In the genomic region with DNA sequence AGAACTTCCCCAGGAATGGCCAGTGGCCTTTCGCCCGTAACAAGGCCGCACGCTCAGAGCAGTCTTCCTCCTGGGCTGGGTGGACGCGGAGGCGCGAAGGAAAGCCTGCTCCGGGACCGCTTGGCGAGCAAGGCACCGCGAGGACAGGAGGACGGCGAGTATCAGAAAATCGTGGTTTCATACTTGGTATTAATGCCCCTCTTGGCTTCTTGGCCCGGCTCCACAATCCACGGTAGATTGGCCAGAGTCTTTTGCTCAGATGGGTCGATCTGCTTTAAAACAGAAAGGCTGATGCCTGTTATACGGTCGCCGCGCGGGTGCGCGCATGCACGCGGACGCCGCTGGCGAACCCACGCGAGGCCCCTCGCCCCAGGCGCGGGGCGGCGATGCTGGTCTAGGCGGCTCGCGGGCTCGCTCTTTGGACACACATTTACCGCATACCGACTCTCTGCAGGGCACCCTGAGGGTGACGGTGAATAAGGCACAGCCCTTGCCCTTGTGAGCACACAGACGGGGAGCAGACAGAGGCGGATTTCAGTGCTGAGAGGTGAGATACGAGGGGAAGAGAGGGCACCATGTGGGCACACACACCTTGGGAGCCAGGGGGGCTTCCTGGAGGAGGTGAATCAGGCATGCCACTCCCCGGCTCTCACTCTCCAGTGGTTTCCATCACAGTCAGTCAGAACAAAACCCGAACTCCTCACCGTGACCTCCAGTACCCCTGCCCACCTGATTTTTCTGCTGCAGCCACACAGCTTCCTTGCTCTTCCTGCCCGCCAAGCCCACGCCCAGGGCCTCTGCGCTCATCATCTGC, we compare ENCODE assay signal across 8 cellular contexts.
DNase-seq lines count a peak whose midpoint lies in the region; ATAC-seq and TF ChIP-seq lines count a peak whose summit lies in the region.

No MANE protein-coding gene starts in this region.

- H3K36me3 ChIP-seq in adrenal gland (replicated peaks in 1 of 2): no peaks in the 10 kb centered on the region

- H3K27me3 ChIP-seq in adrenal gland: no peaks in the 10 kb centered on the region

- no peaks in the 10 kb centered on the region for H3K9me3 ChIP-seq in adrenal gland (replicated peaks in 1 of 3)

- H3K27me3 Mint-ChIP-seq in immature natural killer cell (ENCODE audit: low read depth in 3 of 3): peaks cover 5 to 13% (median 7%) of the 10 kb centered on the region in 3 donors

- no peaks in the 10 kb centered on the region for H3K9me3 Mint-ChIP-seq in immature natural killer cell

- peak overlapping the region in 2 of 4 donors; percentile 30 to 76 for H3K4me3 ChIP-seq in adrenal gland

- TF ChIP-seq POLR2A in adrenal gland (IDR thresholded peaks at IDR 0.05): no peak

- no peak overlapping the region for H3K27ac Mint-ChIP-seq in immature natural killer cell

- WGBS in adrenal gland, 4 donors: 8 to 28% (median 15%) methylated on average over 23 to 54 of the region's 54 CpGs

- H3K36me3 Mint-ChIP-seq in immature natural killer cell: no peaks in the 10 kb centered on the region

- peak; percentile 30 to 59 (median 33) for DNase-seq in adrenal gland
- no peak for DNase-seq in immature natural killer cell
- peak; percentile 30 to 33 for DNase-seq in stimulated activated CD4-positive, alpha-beta T cell treated with anti-CD3 and anti-CD28 coated beads, Interleukin-4, amount 100 ng/mL, for 48 hours (ENCODE audit: low read depth in 2 of 2)
- no peak for DNase-seq in SHP77 (lab: John Stamatoyannopoulos, UW)
- no peak for DNase-seq in GOT3 (lab: John Stamatoyannopoulos, UW)
- DNase-seq in HuH-7.5 (ENCODE audit: low spot score): no peak

- peak overlapping the region in 2 of 5 donors; percentile 18 to 76 for H3K27ac ChIP-seq in adrenal gland

- H3K4me1 Mint-ChIP-seq in immature natural killer cell: peaks cover 7% of the 10 kb centered on the region in 2 donors

- no peak for TF ChIP-seq CTCF in adrenal gland (IDR thresholded peaks at IDR 0.05)

- intact Hi-C loops in adrenal gland (cut with DNase I): no loop called here

- H3K4me1 ChIP-seq in adrenal gland (replicated peaks in 1 of 2): no peaks in the 10 kb centered on the region

- H3K4me3 Mint-ChIP-seq in immature natural killer cell: peak overlapping the region; percentile 63 to 83 (median 75)

- ATAC-seq in GM18502 (IDR thresholded peaks at IDR 0.05; ENCODE audit: poor library complexity, unreplicated experiment) (peak; percentile 60), HG03354 (IDR thresholded peaks at IDR 0.05; ENCODE audit: poor library complexity, severe bottlenecking, unreplicated experiment) (peak; percentile 72)

Comparison
In these comparisons a context has a peak if more than half of its experiments do, and no peak if none do; other contexts are left out.
1. DNase-seq: peak in adrenal gland (7 of 7) and stimulated activated CD4-positive, alpha-beta T cell treated with anti-CD3 and anti-CD28 coated beads, Interleukin-4, amount 100 ng/mL, for 48 hours (2 of 2); none in immature natural killer cell (0 of 3), SHP77 (0 of 2), GOT3 (single experiment) and HuH-7.5 (single experiment).